9 cellular contexts compared by ENCODE assay signal in genomic region chr1:39892611-39893595, GRCh38. TPM values are rescaled to one million over a fixed set of nuclear protein-coding genes. Genes with fewer than 3 reads are reported as not detected.
DNase-seq lines count a peak whose midpoint lies in the region; TF ChIP-seq lines count a peak whose summit lies in the region.
"Had no signal": no experiment of that assay in that cellular context is flagged by ENCODE, and none has a peak within 500 bp of the region (broad histone marks: within the 10 kb centered on the region; RNA-seq: fewer than 3 reads in every experiment).

No MANE protein-coding gene starts in this region.

- no peaks in the 10 kb centered on the region for H3K9me3 Mint-ChIP-seq in MCF 10A (ENCODE audit: unreplicated experiment)
- H3K9me3 Mint-ChIP-seq in activated CD4-positive, alpha-beta memory T cell treated with anti-CD3 and anti-CD28 coated beads, Interleukin-2, amount 10 ng/mL, durations not matched to agents 7 days and 5 days = no peaks in the 10 kb centered on the region

- intact Hi-C loops in MCF 10A (cut with micrococcal nuclease) = no loop called here

- DNase-seq in DMS53 (lab: John Stamatoyannopoulos, UW) = peak; percentile 70
- DNase-seq in NCI-H146 treated with DMSO at 0.1 percent for 48 hours (lab: John Stamatoyannopoulos, UW; ENCODE audit: unreplicated experiment) = peak; percentile 62
- DNase-seq in MCF 10A (ENCODE audit: unreplicated experiment) = peak; percentile 77
- DNase-seq in mesendoderm = peak; percentile 94
- no peak for DNase-seq in activated naive CD4-positive, alpha-beta T cell treated with anti-CD3 and anti-CD28 coated beads, Interleukin-2, amount 50 U/mL, for 16 hours
- no peak for DNase-seq in activated CD4-positive, alpha-beta memory T cell treated with anti-CD3 and anti-CD28 coated beads, Interleukin-2, amount 10 ng/mL, durations not matched to agents 7 days and 5 days
- DNase-seq in DMS114 treated with DMSO at 0.1 percent for 48 hours (lab: John Stamatoyannopoulos, UW; ENCODE audit: unreplicated experiment) = no peak
- no peak for DNase-seq in GM10266 (ENCODE audit: extremely low spot score)

- H4K8ac ChIP-seq in mesendoderm (ENCODE audit: low read depth, low read length) = no peak overlapping the region

- peak overlapping the region; percentile 40 for H2BK5ac ChIP-seq in mesendoderm (ENCODE audit: low read length)

- H3K4me2 ChIP-seq in mesendoderm (ENCODE audit: low read length) = peak overlapping the region; percentile 6

- no TSS peak for BruUV-seq in MCF 10A (replicated peaks; lab: Mats Ljungman, UMichigan)

- CTCF ChIA-PET in MCF 10A (lab: Yijun Ruan, JAX) = interaction anchor here (0.5 to 2.9 kb wide), 13 partner anchors 10 to 547 kb away, joined by 3 to 32 read pairs (median 4); partner anchors contain the start of genes CAP1 and MYCL
- CTCF ChIA-PET in activated CD4-positive, alpha-beta memory T cell treated with anti-CD3 and anti-CD28 coated beads, Interleukin-2, amount 10 ng/mL, durations not matched to agents 7 days and 5 days (lab: Charles Lee) = interaction anchor here (1.5 kb wide), 1 partner anchor 10 kb away, joined by 4 read pairs; no protein-coding TSS in a partner anchor

- no peaks in the 10 kb centered on the region for H3K79me1 ChIP-seq in mesendoderm (ENCODE audit: low read length)

- no CpG with 5 or more reads among the region's 6 CpGs for WGBS in mesendoderm (ENCODE audit: extremely low coverage, insufficient coverage, low lambda C conversion rate)

- peaks cover 22% of the 10 kb centered on the region for H3K4me1 Mint-ChIP-seq in MCF 10A (ENCODE audit: insufficient read depth, unreplicated experiment)
- H3K4me1 Mint-ChIP-seq in activated CD4-positive, alpha-beta memory T cell treated with anti-CD3 and anti-CD28 coated beads, Interleukin-2, amount 10 ng/mL, durations not matched to agents 7 days and 5 days = no peaks in the 10 kb centered on the region

- no peaks in the 10 kb centered on the region for H3K79me2 ChIP-seq in mesendoderm (ENCODE audit: control insufficient read depth, insufficient read depth, low read length)

- H3K27ac ChIP-seq in mesendoderm (ENCODE audit: low read depth, low read length) = peak overlapping the region; percentile 82
- H3K27ac ChIP-seq: thoracic aorta had no signal

- no peak overlapping the region for H2BK120ac ChIP-seq in mesendoderm (ENCODE audit: low read depth, low read length)

- H3K23ac ChIP-seq in mesendoderm (ENCODE audit: low read length) = no peak overlapping the region

- H3K9ac ChIP-seq in mesendoderm (ENCODE audit: low read length) = peak overlapping the region; percentile 1

- no peak overlapping the region for H2AK5ac ChIP-seq in mesendoderm (ENCODE audit: low read length)

- peak overlapping the region; percentile 66 for H3K27ac Mint-ChIP-seq in MCF 10A (ENCODE audit: low read depth, unreplicated experiment)
- no peak overlapping the region for H3K27ac Mint-ChIP-seq in activated CD4-positive, alpha-beta memory T cell treated with anti-CD3 and anti-CD28 coated beads, Interleukin-2, amount 10 ng/mL, durations not matched to agents 7 days and 5 days

- no peak overlapping the region for H4K5ac ChIP-seq in mesendoderm (ENCODE audit: low read length)

- H3K4me3 ChIP-seq in mesendoderm (ENCODE audit: low read length) = no peak overlapping the region
- H3K4me3 ChIP-seq: thoracic aorta had no signal

- TF ChIP-seq CTCF in MCF 10A (IDR thresholded peaks at IDR 0.05; ENCODE audit: unreplicated experiment) = no peak
- no peak for TF ChIP-seq CTCF in GM10266 (IDR thresholded peaks at IDR 0.05; ENCODE audit: control insufficient read depth, insufficient read depth, low read depth, missing control alignments)

- POLR2A ChIA-PET in MCF 10A (lab: Yijun Ruan, JAX) = interaction anchor here (0.8 to 4.0 kb wide), 13 partner anchors 9 to 104 kb away, joined by 3 to 39 read pairs (median 5); partner anchors contain the start of genes BMP8B, MYCL and TRIT1
- POLR2A ChIA-PET in activated CD4-positive, alpha-beta memory T cell treated with anti-CD3 and anti-CD28 coated beads, Interleukin-2, amount 10 ng/mL, durations not matched to agents 7 days and 5 days (lab: Charles Lee) = interaction anchor here (0.9 to 1.1 kb wide), 2 partner anchors 8 to 63 kb away, joined by 3 read pairs; no protein-coding TSS in a partner anchor

- H3K27me3 Mint-ChIP-seq in MCF 10A (ENCODE audit: insufficient read depth, unreplicated experiment) = no peaks in the 10 kb centered on the region
- peaks cover 51% of the 10 kb centered on the region for H3K27me3 Mint-ChIP-seq in activated CD4-positive, alpha-beta memory T cell treated with anti-CD3 and anti-CD28 coated beads, Interleukin-2, amount 10 ng/mL, durations not matched to agents 7 days and 5 days

- H3K4ac ChIP-seq in mesendoderm (ENCODE audit: low read depth, low read length) = no peak overlapping the region

- no peaks in the 10 kb centered on the region for H3K36me3 ChIP-seq in mesendoderm (ENCODE audit: control insufficient read depth, insufficient read depth, low read length)
- H3K36me3 ChIP-seq: thoracic aorta had no signal

- no peaks in the 10 kb centered on the region for H3K36me3 Mint-ChIP-seq in MCF 10A (ENCODE audit: insufficient read depth, unreplicated experiment)
- H3K36me3 Mint-ChIP-seq in activated CD4-positive, alpha-beta memory T cell treated with anti-CD3 and anti-CD28 coated beads, Interleukin-2, amount 10 ng/mL, durations not matched to agents 7 days and 5 days (ENCODE audit: low read depth) = no peaks in the 10 kb centered on the region

- no peak overlapping the region for H2BK15ac ChIP-seq in mesendoderm (replicated peaks; ENCODE audit: low read depth)

- H3K4me1 ChIP-seq in mesendoderm (ENCODE audit: control insufficient read depth, low read depth, low read length) = peaks cover 14% of the 10 kb centered on the region

- H3K27me3 ChIP-seq in mesendoderm (ENCODE audit: insufficient read depth, low read length, poor library complexity) = no peaks in the 10 kb centered on the region

- peak overlapping the region; percentile 81 for H3K56ac ChIP-seq in mesendoderm (ENCODE audit: low read length)

- peak overlapping the region; percentile 62 for H3K18ac ChIP-seq in mesendoderm (ENCODE audit: low read length)

- H3K4me3 Mint-ChIP-seq in MCF 10A (ENCODE audit: unreplicated experiment) = peak overlapping the region; percentile 26
- no peak overlapping the region for H3K4me3 Mint-ChIP-seq in activated CD4-positive, alpha-beta memory T cell treated with anti-CD3 and anti-CD28 coated beads, Interleukin-2, amount 10 ng/mL, durations not matched to agents 7 days and 5 days

RNA-seq across cellular contexts. Expression of gene MYCL, which starts 8.8 kb away (rescaled TPM):
- 0.63 and 1.1 TPM in 2 replicates for total RNA-seq in MCF 10A (2022)
- 15.3 TPM for polyA plus RNA-seq in mesendoderm (2013, experiment 1 of 2)
- polyA plus RNA-seq in mesendoderm (2013, experiment 2 of 2) = 15.0 TPM
- total RNA-seq in activated CD4-positive, alpha-beta memory T cell treated with anti-CD3 and anti-CD28 coated beads, Interleukin-2, amount 10 ng/mL, durations not matched to agents 7 days and 5 days = under 1 TPM; 0.10 to 0.18 TPM

RNA-seq across cellular contexts. Expression of gene TRIT1, which starts 9.6 kb away (rescaled TPM):
- 27.4 and 30.6 TPM in 2 replicates for total RNA-seq in MCF 10A (2022)
- 27.2 TPM for polyA plus RNA-seq in mesendoderm (2013, experiment 1 of 2)
- polyA plus RNA-seq in mesendoderm (2013, experiment 2 of 2) = 29.5 TPM
- 10 to 100 TPM; 12.9 to 16.1 TPM for total RNA-seq in activated CD4-positive, alpha-beta memory T cell treated with anti-CD3 and anti-CD28 coated beads, Interleukin-2, amount 10 ng/mL, durations not matched to agents 7 days and 5 days

Comparison
In these comparisons a context has a peak if more than half of its experiments do, and no peak if none do; other contexts are left out.
1. DNase-seq: peak in DMS53 (single experiment), NCI-H146 treated with DMSO at 0.1 percent for 48 hours (single experiment), MCF 10A (single experiment) and mesendoderm (single experiment); none in activated naive CD4-positive, alpha-beta T cell treated with anti-CD3 and anti-CD28 coated beads, Interleukin-2, amount 50 U/mL, for 16 hours (single experiment), activated CD4-positive, alpha-beta memory T cell treated with anti-CD3 and anti-CD28 coated beads, Interleukin-2, amount 10 ng/mL, durations not matched to agents 7 days and 5 days (single experiment), DMS114 treated with DMSO at 0.1 percent for 48 hours (single experiment) and GM10266 (single experiment).